ENCODE assay signal across 34 cellular contexts in genomic region chr17:20983359-20983637, GRCh38.
"Had no signal": no experiment of that assay in that cellular context is flagged by ENCODE, and none has a peak within 500 bp of the region (broad histone marks: within the 10 kb centered on the region; RNA-seq: fewer than 3 reads in every experiment).

No MANE protein-coding gene starts in this region.

- H3K4me2 ChIP-seq: PC-9 had no signal

- H3K27me3 ChIP-seq: ascending aorta, cardiac muscle cell, MG63 had no signal

- H3K9me3 Mint-ChIP-seq: activated B cell treated with CpG ODN at 0.5 μM for 24 hours; activated CD4-positive, alpha-beta memory T cell treated with anti-CD3 and anti-CD28 coated beads, Interleukin-2, amount 10 ng/mL, durations not matched to agents 7 days and 5 days; activated naive CD4-positive, alpha-beta T cell treated with anti-CD3 and anti-CD28 coated beads, Interleukin-2, amount 50 U/mL, for 24 hours; activated naive CD8-positive, alpha-beta T cell treated with anti-CD3 and anti-CD28 coated beads, Interleukin-2, amount 10 ng/mL, durations not matched to agents 7 days and 5 days; activated T-cell treated with anti-CD3 and anti-CD28 coated beads, Interleukin-2, amount 50 U/mL, for 24 hours; activated T-helper 2 cell treated with anti-CD3 and anti-CD28 coated beads, Interferon-gamma antibody, Interleukin-2, Interleukin-4, amounts not matched to agents 10 μg/mL and 5 μg/mL and 100 μg/mL, durations not matched to agents 14 hours and 24 hours and 36 hours; T-cell had no signal

- H3K36me3 Mint-ChIP-seq: activated naive CD4-positive, alpha-beta T cell treated with anti-CD3 and anti-CD28 coated beads, Interleukin-2, amount 50 U/mL, for 24 hours; activated naive CD8-positive, alpha-beta T cell treated with anti-CD3 and anti-CD28 coated beads, Interleukin-2, amount 10 ng/mL, durations not matched to agents 7 days and 5 days; T-cell had no signal

- H3K27me3 Mint-ChIP-seq: activated B cell treated with CpG ODN at 0.5 μM for 24 hours had no signal

- DNase-seq: activated B cell treated with CpG ODN at 0.5 μM for 24 hours; activated CD4-positive, alpha-beta memory T cell treated with anti-CD3 and anti-CD28 coated beads, Interleukin-2, amount 10 ng/mL, durations not matched to agents 7 days and 5 days; activated CD4-positive, alpha-beta T cell treated with anti-CD3 and anti-CD28 coated beads for 48 hours; activated CD4-positive, CD25-positive, alpha-beta regulatory T cell treated with anti-CD3 and anti-CD28 coated beads, Interleukin-2, amount 50 U/mL, for 72 hours; activated gamma-delta T cell; activated naive CD4-positive, alpha-beta T cell treated with Interleukin-2 at 50 U/mL for 16 hours; activated naive CD8-positive, alpha-beta T cell treated with anti-CD3 and anti-CD28 coated beads, Interleukin-2, amount 10 ng/mL, durations not matched to agents 7 days and 5 days; activated T-cell treated with anti-CD3 and anti-CD28 coated beads, Interleukin-2, amount 50 U/mL, for 24 hours; amygdala; Kasumi-1; KG1; MG63; MV-4-11; NCI-H1092; NCI-H1436 treated with DMSO at 0.1 percent for 48 hours; NCI-H1694 treated with DMSO at 0.1 percent for 48 hours; NCI-H2029; NCI-H510A; NCI-H526; NCI-H748 treated with DMSO at 0.1 percent for 48 hours; PC-9; SIG-M5; T-cell; T-helper 17 cell; T-helper 9 cell had no signal

- ATAC-seq: Right ventricle myocardium inferior, SK-N-SH treated with all-trans-retinoic acid at 6 μM for 48 hours, T-cell, T-helper 17 cell had no signal

- H3K9me3 ChIP-seq: ascending aorta, MG63 had no signal

- H3K27ac ChIP-seq: ascending aorta, cardiac muscle cell, PC-9, RWPE1, VCaP had no signal

- H3K4me3 ChIP-seq: ascending aorta, cardiac muscle cell, MG63, PC-9 had no signal

- H3K4me3 Mint-ChIP-seq: activated B cell treated with CpG ODN at 0.5 μM for 24 hours; activated CD4-positive, alpha-beta memory T cell treated with anti-CD3 and anti-CD28 coated beads, Interleukin-2, amount 10 ng/mL, durations not matched to agents 7 days and 5 days; activated naive CD4-positive, alpha-beta T cell treated with anti-CD3 and anti-CD28 coated beads, Interleukin-2, amount 50 U/mL, for 24 hours; activated naive CD8-positive, alpha-beta T cell treated with anti-CD3 and anti-CD28 coated beads, Interleukin-2, amount 10 ng/mL, durations not matched to agents 7 days and 5 days; activated T-cell treated with anti-CD3 and anti-CD28 coated beads, Interleukin-2, amount 50 U/mL, for 24 hours; T-cell; T-helper 17 cell had no signal

- H3K4me1 Mint-ChIP-seq: activated B cell treated with CpG ODN at 0.5 μM for 24 hours; activated CD4-positive, alpha-beta memory T cell treated with anti-CD3 and anti-CD28 coated beads, Interleukin-2, amount 10 ng/mL, durations not matched to agents 7 days and 5 days; activated naive CD4-positive, alpha-beta T cell treated with anti-CD3 and anti-CD28 coated beads, Interleukin-2, amount 50 U/mL, for 24 hours; activated naive CD8-positive, alpha-beta T cell treated with anti-CD3 and anti-CD28 coated beads, Interleukin-2, amount 10 ng/mL, durations not matched to agents 7 days and 5 days; T-cell; T-helper 17 cell had no signal

- FAIRE-seq: RCC 7860 had no signal

- H3K36me3 ChIP-seq: ascending aorta, MG63 had no signal

- H3K27ac Mint-ChIP-seq: activated B cell treated with CpG ODN at 0.5 μM for 24 hours; activated CD4-positive, alpha-beta memory T cell treated with anti-CD3 and anti-CD28 coated beads, Interleukin-2, amount 10 ng/mL, durations not matched to agents 7 days and 5 days; activated naive CD4-positive, alpha-beta T cell treated with anti-CD3 and anti-CD28 coated beads, Interleukin-2, amount 50 U/mL, for 24 hours; activated naive CD8-positive, alpha-beta T cell treated with anti-CD3 and anti-CD28 coated beads, Interleukin-2, amount 10 ng/mL, durations not matched to agents 7 days and 5 days; activated T-cell treated with anti-CD3 and anti-CD28 coated beads, Interleukin-2, amount 50 U/mL, for 24 hours; activated T-helper 2 cell treated with anti-CD3 and anti-CD28 coated beads, Interferon-gamma antibody, Interleukin-2, Interleukin-4, amounts not matched to agents 10 μg/mL and 5 μg/mL and 100 μg/mL, durations not matched to agents 14 hours and 24 hours and 36 hours; T-cell; T-helper 17 cell had no signal

- H2AFZ ChIP-seq: PC-9 had no signal

- H3K4me1 ChIP-seq: ascending aorta had no signal
